8 cellular contexts compared by ENCODE assay signal in the genomic region with DNA sequence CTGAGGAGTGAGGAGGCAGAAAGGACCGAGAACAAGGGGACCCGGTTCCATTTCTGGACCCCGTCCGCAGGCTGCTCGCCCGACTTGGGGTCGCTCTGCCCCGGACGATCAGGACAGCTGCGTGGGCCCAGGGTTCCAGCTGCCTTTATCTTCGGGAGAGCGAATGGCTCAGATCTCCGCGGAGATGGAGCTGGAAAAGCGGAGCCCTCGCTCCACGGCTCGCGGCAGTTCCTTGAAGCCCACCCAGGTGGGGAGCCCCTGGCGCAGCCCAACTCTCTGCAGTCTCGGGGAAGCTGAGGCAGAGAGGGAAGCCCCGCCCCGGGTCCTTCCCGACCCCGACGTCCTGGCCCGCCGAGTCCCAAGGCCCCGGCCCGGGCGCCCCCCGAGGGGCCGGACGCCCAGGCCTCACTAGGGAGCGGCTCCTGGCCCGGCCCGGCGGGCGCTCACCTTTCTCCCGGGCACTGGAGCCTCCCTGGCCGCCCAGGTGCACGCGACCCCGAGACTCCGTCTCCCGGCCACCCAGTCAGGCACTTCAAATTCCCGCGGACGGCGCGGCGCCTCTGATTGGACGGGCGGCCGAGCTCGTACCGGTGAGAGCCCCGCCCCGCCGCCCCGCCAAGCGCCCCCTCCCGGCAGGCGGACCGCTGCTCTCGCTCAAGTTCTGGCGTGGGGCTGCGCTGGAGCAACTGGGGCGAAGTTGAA.
A peak's percentile ranks its signal among the peaks of the same experiment; 100 is the strongest.
DNase-seq lines count a peak whose midpoint lies in the region; ATAC-seq and TF ChIP-seq lines count a peak whose summit lies in the region.

No MANE protein-coding gene starts in this region.

- no peak overlapping the region for H3K4me3 Mint-ChIP-seq in osteocyte (ENCODE audit: unreplicated experiment)

- H3K27ac Mint-ChIP-seq in osteocyte (ENCODE audit: unreplicated experiment), result no peak overlapping the region

- H3K36me3 Mint-ChIP-seq in osteocyte (ENCODE audit: unreplicated experiment), result no peaks in the 10 kb centered on the region

- no peaks in the 10 kb centered on the region for H3K9me3 ChIP-seq in psoas muscle

- H3K27me3 Mint-ChIP-seq in osteocyte (ENCODE audit: unreplicated experiment), result peaks cover 36% of the 10 kb centered on the region

- no peaks in the 10 kb centered on the region for H3K4me1 ChIP-seq in psoas muscle

- ATAC-seq in psoas muscle (no peak), HG03457 (IDR thresholded peaks at IDR 0.05; ENCODE audit: unreplicated experiment) (no peak), GM18517 (IDR thresholded peaks at IDR 0.05; ENCODE audit: unreplicated experiment) (no peak)

- no peaks in the 10 kb centered on the region for H3K9me3 Mint-ChIP-seq in osteocyte (ENCODE audit: unreplicated experiment)

- DNase-seq in NCI-H774 (lab: John Stamatoyannopoulos, UW) (peak; percentile 23), epithelial cell of esophagus (ENCODE audit: low read depth) (peak; percentile 22), psoas muscle (no peak), DMS79 (lab: John Stamatoyannopoulos, UW) (no peak), osteocyte (ENCODE audit: extremely low spot score, unreplicated experiment) (no peak)

- 3 to 33% (median 9%) methylated on average over 63 to 69 of the region's 69 CpGs for WGBS in psoas muscle, 3 donors

- H3K27me3 ChIP-seq in psoas muscle (ENCODE audit: insufficient read depth in 3 of 3, low read length in 2 of 3), result peaks cover 8 to 40% (median 20%) of the 10 kb centered on the region in 3 donors

- H3K36me3 ChIP-seq in psoas muscle (ENCODE audit: insufficient read depth in 1 of 2, low read depth in 1 of 2), result no peaks in the 10 kb centered on the region

- H3K4me3 ChIP-seq in GM08714 (ENCODE audit: low read length) (peak overlapping the region; percentile 71), epithelial cell of esophagus (ENCODE audit: low read length) (peak overlapping the region; percentile 29), psoas muscle (peak overlapping the region; percentile 44)

- H3K27ac ChIP-seq in psoas muscle, result no peak overlapping the region

- intact Hi-C loops in psoas muscle (cut with DNase I), result no loop called here

- TF ChIP-seq CTCF in epithelial cell of esophagus (IDR thresholded peaks at IDR 0.05; ENCODE audit: insufficient read depth, low read depth, low read length, missing control alignments) (no peak), psoas muscle (IDR thresholded peaks at IDR 0.05) (no peak), osteocyte (IDR thresholded peaks at IDR 0.05) (no peak)

- no peaks in the 10 kb centered on the region for H3K4me1 Mint-ChIP-seq in osteocyte (ENCODE audit: unreplicated experiment)

Comparison
In these comparisons a context has a peak if more than half of its experiments do, and no peak if none do; other contexts are left out.
1. DNase-seq: peak in NCI-H774 (single experiment) and epithelial cell of esophagus (single experiment); none in psoas muscle (0 of 2), DMS79 (single experiment) and osteocyte (single experiment).
2. Peak in every context shown above with its lines, with median percentiles within 50 percentile points of each other: H3K4me3 ChIP-seq.